Comparison of ENCODE assay signal across 1 cellular context in the genomic region with DNA sequence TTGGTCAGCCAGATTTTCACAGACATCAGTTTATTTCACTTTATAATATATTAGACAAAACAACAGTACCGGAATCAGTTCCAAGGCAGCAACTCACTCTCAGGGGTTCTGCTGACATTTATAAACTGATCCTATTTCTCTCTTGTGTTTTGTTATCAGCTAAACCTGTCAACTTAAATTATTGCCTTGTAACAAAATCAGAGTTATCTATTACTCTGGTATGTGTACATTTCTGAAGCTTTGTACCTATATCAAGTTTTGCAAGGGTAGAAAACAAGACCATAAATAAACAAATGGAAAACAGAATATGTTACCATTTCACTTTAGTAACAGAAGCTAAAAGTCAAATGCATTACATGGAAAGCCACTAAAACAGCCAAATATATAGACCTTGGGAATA.
TF ChIP-seq lines count a peak whose summit lies in the region.

No MANE protein-coding gene starts in this region.

TF ChIP-seq in HEK293, 187 proteins besides CTCF, POLR2A, EP300 and RAD21 (continued from another document):
- TF ChIP-seq ZNF155 (tag by site-specific recombination; IDR thresholded peaks at IDR 0.05) (no peak), SETDB1 (IDR thresholded peaks at IDR 0.05; ENCODE audit: insufficient read length, low read length) (no peak), ZSCAN30 (tag by site-specific recombination; IDR thresholded peaks at IDR 0.05) (0 out of 2 replicates have a peak, but pooled peaks have one; percentile 39), ZNF10 (tag by site-specific recombination; IDR thresholded peaks at IDR 0.05) (no peak), TCF7L2 (IDR thresholded peaks at IDR 0.05; ENCODE audit: borderline replicate concordance, low read depth, low read length) (peak; percentile 40; the same call in 1 of the 2 replicates), ZNF624 (tag by site-specific recombination; IDR thresholded peaks at IDR 0.05) (no peak), SP3 (tag by site-specific recombination; IDR thresholded peaks at IDR 0.05) (no peak), ZNF48 (tag by site-specific recombination; IDR thresholded peaks at IDR 0.05) (no peak), ZNF677 (tag by site-specific recombination; IDR thresholded peaks at IDR 0.05) (no peak), ZNF658 (tag by site-specific recombination; IDR thresholded peaks at IDR 0.05) (no peak), ZNF239 (tag by site-specific recombination; IDR thresholded peaks at IDR 0.05) (no peak), ZNF843 (tag by site-specific recombination; IDR thresholded peaks at IDR 0.05) (peak; percentile 68), ZNF654 (tag by site-specific recombination; IDR thresholded peaks at IDR 0.05; ENCODE audit: low read depth) (no peak)
- TF ChIP-seq, protein P1, sequence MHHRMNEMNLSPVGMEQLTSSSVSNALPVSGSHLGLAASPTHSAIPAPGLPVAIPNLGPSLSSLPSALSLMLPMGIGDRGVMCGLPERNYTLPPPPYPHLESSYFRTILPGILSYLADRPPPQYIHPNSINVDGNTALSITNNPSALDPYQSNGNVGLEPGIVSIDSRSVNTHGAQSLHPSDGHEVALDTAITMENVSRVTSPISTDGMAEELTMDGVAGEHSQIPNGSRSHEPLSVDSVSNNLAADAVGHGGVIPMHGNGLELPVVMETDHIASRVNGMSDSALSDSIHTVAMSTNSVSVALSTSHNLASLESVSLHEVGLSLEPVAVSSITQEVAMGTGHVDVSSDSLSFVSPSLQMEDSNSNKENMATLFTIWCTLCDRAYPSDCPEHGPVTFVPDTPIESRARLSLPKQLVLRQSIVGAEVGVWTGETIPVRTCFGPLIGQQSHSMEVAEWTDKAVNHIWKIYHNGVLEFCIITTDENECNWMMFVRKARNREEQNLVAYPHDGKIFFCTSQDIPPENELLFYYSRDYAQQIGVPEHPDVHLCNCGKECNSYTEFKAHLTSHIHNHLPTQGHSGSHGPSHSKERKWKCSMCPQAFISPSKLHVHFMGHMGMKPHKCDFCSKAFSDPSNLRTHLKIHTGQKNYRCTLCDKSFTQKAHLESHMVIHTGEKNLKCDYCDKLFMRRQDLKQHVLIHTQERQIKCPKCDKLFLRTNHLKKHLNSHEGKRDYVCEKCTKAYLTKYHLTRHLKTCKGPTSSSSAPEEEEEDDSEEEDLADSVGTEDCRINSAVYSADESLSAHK (tag by site-specific recombination; IDR thresholded peaks at IDR 0.05): 0 out of 2 replicates have a peak, but pooled peaks have one; percentile 40
- TF ChIP-seq, protein P2, sequence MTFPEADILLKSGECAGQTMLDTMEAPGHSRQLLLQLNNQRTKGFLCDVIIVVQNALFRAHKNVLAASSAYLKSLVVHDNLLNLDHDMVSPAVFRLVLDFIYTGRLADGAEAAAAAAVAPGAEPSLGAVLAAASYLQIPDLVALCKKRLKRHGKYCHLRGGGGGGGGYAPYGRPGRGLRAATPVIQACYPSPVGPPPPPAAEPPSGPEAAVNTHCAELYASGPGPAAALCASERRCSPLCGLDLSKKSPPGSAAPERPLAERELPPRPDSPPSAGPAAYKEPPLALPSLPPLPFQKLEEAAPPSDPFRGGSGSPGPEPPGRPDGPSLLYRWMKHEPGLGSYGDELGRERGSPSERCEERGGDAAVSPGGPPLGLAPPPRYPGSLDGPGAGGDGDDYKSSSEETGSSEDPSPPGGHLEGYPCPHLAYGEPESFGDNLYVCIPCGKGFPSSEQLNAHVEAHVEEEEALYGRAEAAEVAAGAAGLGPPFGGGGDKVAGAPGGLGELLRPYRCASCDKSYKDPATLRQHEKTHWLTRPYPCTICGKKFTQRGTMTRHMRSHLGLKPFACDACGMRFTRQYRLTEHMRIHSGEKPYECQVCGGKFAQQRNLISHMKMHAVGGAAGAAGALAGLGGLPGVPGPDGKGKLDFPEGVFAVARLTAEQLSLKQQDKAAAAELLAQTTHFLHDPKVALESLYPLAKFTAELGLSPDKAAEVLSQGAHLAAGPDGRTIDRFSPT (tag by site-specific recombination; IDR thresholded peaks at IDR 0.05): no peak
- TF ChIP-seq, protein P3, sequence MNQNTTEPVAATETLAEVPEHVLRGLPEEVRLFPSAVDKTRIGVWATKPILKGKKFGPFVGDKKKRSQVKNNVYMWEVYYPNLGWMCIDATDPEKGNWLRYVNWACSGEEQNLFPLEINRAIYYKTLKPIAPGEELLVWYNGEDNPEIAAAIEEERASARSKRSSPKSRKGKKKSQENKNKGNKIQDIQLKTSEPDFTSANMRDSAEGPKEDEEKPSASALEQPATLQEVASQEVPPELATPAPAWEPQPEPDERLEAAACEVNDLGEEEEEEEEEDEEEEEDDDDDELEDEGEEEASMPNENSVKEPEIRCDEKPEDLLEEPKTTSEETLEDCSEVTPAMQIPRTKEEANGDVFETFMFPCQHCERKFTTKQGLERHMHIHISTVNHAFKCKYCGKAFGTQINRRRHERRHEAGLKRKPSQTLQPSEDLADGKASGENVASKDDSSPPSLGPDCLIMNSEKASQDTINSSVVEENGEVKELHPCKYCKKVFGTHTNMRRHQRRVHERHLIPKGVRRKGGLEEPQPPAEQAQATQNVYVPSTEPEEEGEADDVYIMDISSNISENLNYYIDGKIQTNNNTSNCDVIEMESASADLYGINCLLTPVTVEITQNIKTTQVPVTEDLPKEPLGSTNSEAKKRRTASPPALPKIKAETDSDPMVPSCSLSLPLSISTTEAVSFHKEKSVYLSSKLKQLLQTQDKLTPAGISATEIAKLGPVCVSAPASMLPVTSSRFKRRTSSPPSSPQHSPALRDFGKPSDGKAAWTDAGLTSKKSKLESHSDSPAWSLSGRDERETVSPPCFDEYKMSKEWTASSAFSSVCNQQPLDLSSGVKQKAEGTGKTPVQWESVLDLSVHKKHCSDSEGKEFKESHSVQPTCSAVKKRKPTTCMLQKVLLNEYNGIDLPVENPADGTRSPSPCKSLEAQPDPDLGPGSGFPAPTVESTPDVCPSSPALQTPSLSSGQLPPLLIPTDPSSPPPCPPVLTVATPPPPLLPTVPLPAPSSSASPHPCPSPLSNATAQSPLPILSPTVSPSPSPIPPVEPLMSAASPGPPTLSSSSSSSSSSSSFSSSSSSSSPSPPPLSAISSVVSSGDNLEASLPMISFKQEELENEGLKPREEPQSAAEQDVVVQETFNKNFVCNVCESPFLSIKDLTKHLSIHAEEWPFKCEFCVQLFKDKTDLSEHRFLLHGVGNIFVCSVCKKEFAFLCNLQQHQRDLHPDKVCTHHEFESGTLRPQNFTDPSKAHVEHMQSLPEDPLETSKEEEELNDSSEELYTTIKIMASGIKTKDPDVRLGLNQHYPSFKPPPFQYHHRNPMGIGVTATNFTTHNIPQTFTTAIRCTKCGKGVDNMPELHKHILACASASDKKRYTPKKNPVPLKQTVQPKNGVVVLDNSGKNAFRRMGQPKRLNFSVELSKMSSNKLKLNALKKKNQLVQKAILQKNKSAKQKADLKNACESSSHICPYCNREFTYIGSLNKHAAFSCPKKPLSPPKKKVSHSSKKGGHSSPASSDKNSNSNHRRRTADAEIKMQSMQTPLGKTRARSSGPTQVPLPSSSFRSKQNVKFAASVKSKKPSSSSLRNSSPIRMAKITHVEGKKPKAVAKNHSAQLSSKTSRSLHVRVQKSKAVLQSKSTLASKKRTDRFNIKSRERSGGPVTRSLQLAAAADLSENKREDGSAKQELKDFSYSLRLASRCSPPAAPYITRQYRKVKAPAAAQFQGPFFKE (tag by site-specific recombination; IDR thresholded peaks at IDR 0.05; ENCODE audit: borderline replicate concordance): no peak
